In genomic region chr14:64706552-64707193, GRCh38 we compare ENCODE assay signal across 10 cellular contexts. TPM values are rescaled to one million over a fixed set of nuclear protein-coding genes. Genes with fewer than 3 reads are reported as not detected.
A peak's percentile ranks its signal among the peaks of the same experiment; 100 is the strongest.
DNase-seq lines count a peak whose midpoint lies in the region; ATAC-seq and TF ChIP-seq lines count a peak whose summit lies in the region.
"Had no signal": no experiment of that assay in that cellular context is flagged by ENCODE, and none has a peak within 500 bp of the region (broad histone marks: within the 10 kb centered on the region; RNA-seq: fewer than 3 reads in every experiment).

No MANE protein-coding gene starts in this region.

- no peak overlapping the region for H3K9ac ChIP-seq in PC-3 (ENCODE audit: low read length)

- peaks cover 73% of the 10 kb centered on the region for H3K79me2 ChIP-seq in PC-3 (ENCODE audit: low read length)

- H3K9me3 ChIP-seq in PC-3 (ENCODE audit: low read length) (no peaks in the 10 kb centered on the region), ectodermal cell (ENCODE audit: control insufficient read depth, low read length) (no peaks in the 10 kb centered on the region), lower lobe of right lung (no peaks in the 10 kb centered on the region)

- BruUV-seq in PC-3 (replicated peaks; lab: Mats Ljungman, UMichigan): no TSS peak

- H3K9me2 ChIP-seq in PC-3 (replicated peaks; ENCODE audit: low read length): no peaks in the 10 kb centered on the region

- CTCF ChIA-PET in PC-3 (lab: Charles Lee): interaction anchor here (0.6 kb wide), 2 partner anchors 39 to 203 kb away, joined by 3 to 5 read pairs; no protein-coding TSS in a partner anchor

- peak overlapping the region; percentile 93; the same call in 1 of the 2 replicates for H3K4me3 ChIP-seq in PC-3 (ENCODE audit: low read length)
- H3K4me3 ChIP-seq in ectodermal cell (ENCODE audit: insufficient read depth, low read depth, low read length): peak overlapping the region; percentile 97
- peak overlapping the region; percentile 8 for H3K4me3 ChIP-seq in lower lobe of right lung
- H3K4me3 ChIP-seq: GM12878 had no signal

- intact Hi-C loops in PC-3 (cut with micrococcal nuclease) (no loop called here), lower lobe of right lung (cut with DNase I) (no loop called here)

- H3K27me3 ChIP-seq in PC-3 (ENCODE audit: low read length) (no peaks in the 10 kb centered on the region), ectodermal cell (ENCODE audit: control insufficient read depth, insufficient read depth, low read length, poor library complexity, severe bottlenecking) (peaks cover 18% of the 10 kb centered on the region), lower lobe of right lung (ENCODE audit: low read depth) (peaks cover 21% of the 10 kb centered on the region)

- ATAC-seq in PC-3: no peak
- no peak for ATAC-seq in lower lobe of right lung
- ATAC-seq in HG02938 (IDR thresholded peaks at IDR 0.05; ENCODE audit: unreplicated experiment): no peak

- H4K20me1 ChIP-seq in PC-3 (ENCODE audit: low read length): peaks cover 22% of the 10 kb centered on the region; the same call in 1 of the 2 replicates

- H3K36me3 ChIP-seq in PC-3 (ENCODE audit: low read depth, low read length) (no peaks in the 10 kb centered on the region; the same call in 1 of the 2 replicates), ectodermal cell (ENCODE audit: control insufficient read depth, insufficient read depth, low read length) (peaks cover 2% of the 10 kb centered on the region), lower lobe of right lung (no peaks in the 10 kb centered on the region)

- POLR2A ChIA-PET in PC-3 (lab: Charles Lee; ENCODE audit: unreplicated experiment): interaction anchor here (0.5 kb wide), 1 partner anchor 11 kb away, joined by 4 read pairs; no protein-coding TSS in a partner anchor

- H2AFZ ChIP-seq in PC-3 (ENCODE audit: low read length): no peak overlapping the region

- WGBS in ectodermal cell, 2 experiments: 3 to 5% methylated on average over 15 of the region's 15 CpGs

- H3K27ac ChIP-seq in PC-3 (ENCODE audit: low read length): no peak overlapping the region
- H3K27ac ChIP-seq in ectodermal cell (ENCODE audit: insufficient read depth, low read depth, low read length, poor library complexity, severe bottlenecking): peak overlapping the region; percentile 82
- peak overlapping the region; percentile 28 for H3K27ac ChIP-seq in lower lobe of right lung

- TF ChIP-seq CTCF in PC-3 (conservative IDR thresholded peaks at IDR 0.05; ENCODE audit: low read depth, low read length) (no peak), lower lobe of right lung (IDR thresholded peaks at IDR 0.05) (no peak)

- H3K4me1 ChIP-seq in PC-3 (ENCODE audit: insufficient read depth, low read length) (peaks cover 57% of the 10 kb centered on the region), ectodermal cell (ENCODE audit: control insufficient read depth, insufficient read depth, low read length) (peaks cover 59% of the 10 kb centered on the region), lower lobe of right lung (peaks cover 68% of the 10 kb centered on the region)

- H3F3A ChIP-seq in PC-3 (ENCODE audit: low read length, unreplicated experiment): peaks cover 3% of the 10 kb centered on the region

- DNase-seq in PC-3: no peak
- DNase-seq in lower lobe of right lung: no peak
- peak; percentile 87 for DNase-seq in superior temporal gyrus (ENCODE audit: extremely low spot score)
- DNase-seq in DMS79 treated with DMSO at 0.1 percent for 48 hours (lab: John Stamatoyannopoulos, UW): no peak
- DNase-seq in T-helper 9 cell: no peak
- DNase-seq in NCI-H524 treated with DMSO at 0.1 percent for 48 hours (lab: John Stamatoyannopoulos, UW): no peak
- DNase-seq: activated CD4-positive, alpha-beta T cell treated with anti-CD3 and anti-CD28 coated beads, Interleukin-2, amount 50 U/mL, for 1 hour had no signal

- H3K4me2 ChIP-seq in PC-3 (ENCODE audit: low read length): peak overlapping the region; percentile 95

RNA-seq across cellular contexts. Expression of gene PLEKHG3, which starts 2.4 kb away (rescaled TPM):
- 49.6 and 64.0 TPM in 2 replicates for total RNA-seq in PC-3 (2014; rRNA removed)
- polyA plus RNA-seq in ectodermal cell (2013, experiment 1 of 4): 81.4 TPM
- 114 TPM for polyA plus RNA-seq in ectodermal cell (2013, experiment 2 of 4)
- 64.1 TPM for polyA plus RNA-seq in ectodermal cell (2013, experiment 3 of 4)
- 62.5 TPM for polyA plus RNA-seq in ectodermal cell (2013, experiment 4 of 4)
- total RNA-seq in lower lobe of right lung: 33.1 TPM

Comparison
In these comparisons a context has a peak if more than half of its experiments do, and no peak if none do; other contexts are left out.
1. H3K4me3 ChIP-seq: peak in every context shown above with its lines; median percentile 97 in ectodermal cell; 93 in PC-3; 8 in lower lobe of right lung.